In the genomic region with DNA sequence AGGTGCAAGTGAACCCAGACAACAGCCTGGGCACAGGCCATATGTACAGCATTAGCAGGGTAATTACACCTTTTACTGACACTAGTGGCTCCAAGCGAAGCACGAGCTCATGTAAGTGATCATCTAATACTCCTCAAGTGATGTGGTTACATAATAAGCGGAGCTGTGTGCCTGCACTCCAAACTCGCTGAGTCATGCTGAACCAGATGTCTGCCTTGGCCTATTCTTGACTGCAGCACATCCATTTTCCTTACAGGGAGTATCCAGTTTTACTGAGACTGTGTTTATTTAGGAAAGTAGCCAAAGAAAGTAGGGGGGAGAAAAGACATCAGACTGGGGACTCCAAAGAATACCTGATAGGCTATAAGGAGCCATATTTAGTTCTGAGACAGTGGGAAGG, we compare ENCODE assay signal across 13 cellular contexts.
DNase-seq lines count a peak whose midpoint lies in the region; ATAC-seq and TF ChIP-seq lines count a peak whose summit lies in the region.
"Had no signal": no experiment of that assay in that cellular context is flagged by ENCODE, and none has a peak within 500 bp of the region (broad histone marks: within the 10 kb centered on the region; RNA-seq: fewer than 3 reads in every experiment).

No MANE protein-coding gene starts in this region.

- no TSS peak for BruUV-seq in OCI-LY7 (replicated peaks; lab: Mats Ljungman, UMichigan)

- H3K9me2 ChIP-seq in OCI-LY7 (ENCODE audit: insufficient read depth, low read length): no peaks in the 10 kb centered on the region

- no peaks in the 10 kb centered on the region for H3K9me3 ChIP-seq in OCI-LY7 (ENCODE audit: low read length)
- H3K9me3 ChIP-seq in gastrocnemius medialis: no peaks in the 10 kb centered on the region
- H3K9me3 ChIP-seq: vagina had no signal

- no peak for ATAC-seq in HG02970 (IDR thresholded peaks at IDR 0.05; ENCODE audit: low FRiP score, unreplicated experiment)
- no peak for ATAC-seq in gastrocnemius medialis
- ATAC-seq: Panc1 had no signal

- H3K36me3 ChIP-seq in OCI-LY7 (ENCODE audit: insufficient read depth, low read length) (no peaks in the 10 kb centered on the region), gastrocnemius medialis (no peaks in the 10 kb centered on the region)
- H3K36me3 ChIP-seq: vagina had no signal

- DNase-seq in A172 (ENCODE audit: low spot score) (peak; percentile 44), EH (ENCODE audit: low read depth) (peak; percentile 9), OCI-LY7 (ENCODE audit: low spot score) (peak; percentile 27), dorsolateral prefrontal cortex (peak in 1 of 10 donors; percentile 40), foreskin melanocyte (no peak), gastrocnemius medialis (no peak), substantia nigra (lab: John Stamatoyannopoulos, UW) (no peak)
- DNase-seq: effector CD4-positive, alpha-beta T cell; H9; NCI-H1694 had no signal

- H3K4me3 ChIP-seq in OCI-LY7 (ENCODE audit: low read depth, low read length, poor library complexity, severe bottlenecking): no peak overlapping the region
- H3K4me3 ChIP-seq in dorsolateral prefrontal cortex: no peak overlapping the region
- H3K4me3 ChIP-seq in gastrocnemius medialis: no peak overlapping the region
- H3K4me3 ChIP-seq: vagina had no signal

- H2AFZ ChIP-seq in OCI-LY7 (ENCODE audit: low read length): no peak overlapping the region

- no peak overlapping the region for H3K27ac ChIP-seq in OCI-LY7 (ENCODE audit: low read depth, low read length, poor library complexity, severe bottlenecking)
- H3K27ac ChIP-seq in dorsolateral prefrontal cortex: peak overlapping the region in 30 of 59 donors; percentile 2 to 67 (median 22)
- no peak overlapping the region for H3K27ac ChIP-seq in gastrocnemius medialis
- no peak overlapping the region for H3K27ac ChIP-seq in substantia nigra (ENCODE audit: low read depth, low read length, poor library complexity, severe bottlenecking)
- H3K27ac ChIP-seq: vagina had no signal

- POLR2A ChIA-PET in OCI-LY7 (lab: Charles Lee): no interaction called here

- intact Hi-C loops in OCI-LY7 (cut with micrococcal nuclease; ENCODE audit: unreplicated experiment): no loop called here
- intact Hi-C loops in dorsolateral prefrontal cortex (cut with DNase I): no loop called here
- intact Hi-C loops in gastrocnemius medialis (cut with DNase I; ENCODE audit: low total_unique reads): no loop called here

- CTCF ChIA-PET in OCI-LY7 (lab: Charles Lee; ENCODE audit: unreplicated experiment): no interaction called here

- no peak for TF ChIP-seq POLR2A in gastrocnemius medialis (IDR thresholded peaks at IDR 0.05)

- H3K4me2 ChIP-seq in OCI-LY7 (ENCODE audit: low read length): no peak overlapping the region

- in situ Hi-C loops in gastrocnemius medialis (cut with MboI; ENCODE audit: low sequenced_read_pairs in 4 of 4): no loop called here

- no peak for TF ChIP-seq CTCF in OCI-LY7 (conservative IDR thresholded peaks at IDR 0.05; ENCODE audit: low read length)
- TF ChIP-seq CTCF in dorsolateral prefrontal cortex (IDR thresholded peaks at IDR 0.05 in 54 of 56, conservative IDR thresholded peaks at IDR 0.05 in 2 of 56; ENCODE audit: low read depth in 1 of 56, partially characterized antibody in 56 of 56): no peak
- TF ChIP-seq CTCF in gastrocnemius medialis (IDR thresholded peaks at IDR 0.05 in 4 of 5, conservative IDR thresholded peaks at IDR 0.05 in 1 of 5): no peak

- H3K27me3 ChIP-seq in dorsolateral prefrontal cortex (no peaks in the 10 kb centered on the region), gastrocnemius medialis (no peaks in the 10 kb centered on the region)
- H3K27me3 ChIP-seq: vagina had no signal

- H4K20me1 ChIP-seq in OCI-LY7 (ENCODE audit: insufficient read depth, low read length): no peaks in the 10 kb centered on the region

- H3K79me2 ChIP-seq in OCI-LY7 (ENCODE audit: insufficient read depth, low read depth, low read length): no peaks in the 10 kb centered on the region

- H3K4me1 ChIP-seq in OCI-LY7 (ENCODE audit: insufficient read depth, low read length, poor library complexity, severe bottlenecking): no peaks in the 10 kb centered on the region
- no peaks in the 10 kb centered on the region for H3K4me1 ChIP-seq in gastrocnemius medialis
- H3K4me1 ChIP-seq: vagina had no signal

Comparison
In these comparisons a context has a peak if more than half of its experiments do, and no peak if none do; other contexts are left out.
1. DNase-seq: peak in A172 (single experiment), EH (single experiment) and OCI-LY7 (single experiment); none in foreskin melanocyte (single experiment), gastrocnemius medialis (0 of 2) and substantia nigra (0 of 49).
2. H3K27ac ChIP-seq: peak in dorsolateral prefrontal cortex (30 of 59); none in OCI-LY7 (single experiment), gastrocnemius medialis (0 of 4) and substantia nigra (single experiment).